Comparison of ENCODE assay signal across 8 cellular contexts in genomic region chr21:44172741-44173140, GRCh38. TPM values are rescaled to one million over a fixed set of nuclear protein-coding genes. Genes with fewer than 3 reads are reported as not detected.
DNase-seq lines count a peak whose midpoint lies in the region; ATAC-seq, FAIRE-seq and TF ChIP-seq lines count a peak whose summit lies in the region.
"Not testable (repeated sequence)": the region's sequence is repeated elsewhere in the genome, so short reads cannot be mapped to it uniquely, and the experiment has no call there.

No MANE protein-coding gene starts in this region.

- not testable (repeated sequence) for TF ChIP-seq CTCF in CD4-positive, alpha-beta T cell (IDR thresholded peaks at IDR 0.05); RWPE2 (IDR thresholded peaks at IDR 0.05; ENCODE audit: poor library complexity, severe bottlenecking); HepG2 (CRISPR knock-in tag; IDR thresholded peaks at IDR 0.05)

- POLR2A ChIA-PET in CD4-positive, alpha-beta T cell (lab: Charles Lee); HepG2 (lab: Yijun Ruan, JAX); naive thymus-derived CD8-positive, alpha-beta T cell (lab: Charles Lee): not testable (repeated sequence)

- not testable (repeated sequence) for H3K9me3 Mint-ChIP-seq in CD4-positive, alpha-beta T cell; activated T-helper 17 cell treated with anti-CD3 and anti-CD28 coated beads, Interleukin-2, amount 50 U/mL, for 72 hours; naive thymus-derived CD8-positive, alpha-beta T cell; stimulated activated naive CD8-positive, alpha-beta T cell treated with anti-CD3 and anti-CD28 coated beads, Interleukin-15, amount 100 ng/mL, for 72 hours

- not testable (repeated sequence) for H3K4me3 ChIP-seq in RWPE2 (ENCODE audit: severe bottlenecking); HepG2 (replicated peaks in 1 of 3; ENCODE audit: insufficient read depth in 1 of 3, low read depth in 2 of 3, low read length in 3 of 3)

- not testable (repeated sequence) for H3K4me2 ChIP-seq in HepG2 (ENCODE audit: low read depth, low read length)

- H3K36me3 ChIP-seq in RWPE2 (ENCODE audit: low read depth); HepG2 (replicated peaks in 1 of 2; ENCODE audit: control insufficient read depth in 1 of 2, insufficient read depth in 2 of 2, low read length in 2 of 2): not testable (repeated sequence)

- H3K79me2 ChIP-seq in HepG2 (ENCODE audit: insufficient read depth, low read length), result not testable (repeated sequence)

- BruUV-seq in HepG2 (replicated peaks; lab: Mats Ljungman, UMichigan), result not testable (repeated sequence)

- not testable (repeated sequence) for H4K20me1 ChIP-seq in HepG2 (ENCODE audit: insufficient read depth, low read length)

- CTCF ChIA-PET in CD4-positive, alpha-beta T cell (lab: Charles Lee); HepG2 (lab: Yijun Ruan, JAX; ENCODE audit: low intra/inter-chr PET ratio, low total read pairs): not testable (repeated sequence)

- not testable (repeated sequence) for TF ChIP-seq EP300 in HepG2 (IDR thresholded peaks at IDR 0.05; ENCODE audit: low read depth in 2 of 2, low read length in 2 of 2); HepG2 (CRISPR knock-in tag; IDR thresholded peaks at IDR 0.05; ENCODE audit: borderline replicate concordance)

- not testable (repeated sequence) for H3K27ac Mint-ChIP-seq in CD4-positive, alpha-beta T cell; activated T-helper 17 cell treated with anti-CD3 and anti-CD28 coated beads, Interleukin-2, amount 50 U/mL, for 72 hours; naive thymus-derived CD8-positive, alpha-beta T cell; stimulated activated naive CD8-positive, alpha-beta T cell treated with anti-CD3 and anti-CD28 coated beads, Interleukin-15, amount 100 ng/mL, for 72 hours

- not testable (repeated sequence) for FAIRE-seq in HepG2 (lab: Jason Lieb, UNC)

- H3K9ac ChIP-seq in HepG2 (ENCODE audit: insufficient read depth, low read depth, low read length), result not testable (repeated sequence)

- not testable (repeated sequence) for H3K4me1 Mint-ChIP-seq in CD4-positive, alpha-beta T cell (ENCODE audit: low read depth); activated T-helper 17 cell treated with anti-CD3 and anti-CD28 coated beads, Interleukin-2, amount 50 U/mL, for 72 hours; naive thymus-derived CD8-positive, alpha-beta T cell; stimulated activated naive CD8-positive, alpha-beta T cell treated with anti-CD3 and anti-CD28 coated beads, Interleukin-15, amount 100 ng/mL, for 72 hours

- H3K27me3 Mint-ChIP-seq in CD4-positive, alpha-beta T cell; activated T-helper 17 cell treated with anti-CD3 and anti-CD28 coated beads, Interleukin-2, amount 50 U/mL, for 72 hours; naive thymus-derived CD8-positive, alpha-beta T cell; stimulated activated naive CD8-positive, alpha-beta T cell treated with anti-CD3 and anti-CD28 coated beads, Interleukin-15, amount 100 ng/mL, for 72 hours: not testable (repeated sequence)

- WGBS in HepG2 (ENCODE audit: low lambda C conversion rate), result no CpG with 5 or more reads among the region's 19 CpGs

- H3K36me3 Mint-ChIP-seq in CD4-positive, alpha-beta T cell (ENCODE audit: low read depth); activated T-helper 17 cell treated with anti-CD3 and anti-CD28 coated beads, Interleukin-2, amount 50 U/mL, for 72 hours (ENCODE audit: low read depth); naive thymus-derived CD8-positive, alpha-beta T cell: not testable (repeated sequence)

- in situ Hi-C loops in HepG2 (cut with HindIII; ENCODE audit: extremely low pct_ligation_motif_present, low pct_unique_long_range_greater_than_20kb), result not testable (repeated sequence)

- not testable (repeated sequence) for H3K4me1 ChIP-seq in RWPE2 (ENCODE audit: insufficient read depth, poor library complexity, severe bottlenecking); HepG2 (ENCODE audit: insufficient read depth, low read length)

- H3K9me3 ChIP-seq in CD4-positive, alpha-beta T cell (ENCODE audit: control insufficient read depth, low read length); RWPE2 (ENCODE audit: severe bottlenecking); HepG2 (ENCODE audit: low read length): not testable (repeated sequence)

- not testable (repeated sequence) for H2AFZ ChIP-seq in HepG2 (ENCODE audit: low read length)

- not testable (repeated sequence) for H3K4me3 Mint-ChIP-seq in CD4-positive, alpha-beta T cell; activated T-helper 17 cell treated with anti-CD3 and anti-CD28 coated beads, Interleukin-2, amount 50 U/mL, for 72 hours; naive thymus-derived CD8-positive, alpha-beta T cell; stimulated activated naive CD8-positive, alpha-beta T cell treated with anti-CD3 and anti-CD28 coated beads, Interleukin-15, amount 100 ng/mL, for 72 hours

- peak; percentile 74 for ATAC-seq in CD4-positive, alpha-beta T cell (ENCODE audit: poor library complexity)
- ATAC-seq in RWPE2 (ENCODE audit: low read depth) (peak; percentile 67), esophagus mucosa (peak; percentile 40), left cardiac atrium (peak; percentile 56 to 74), HepG2 (peak; percentile 31)
- ATAC-seq in activated T-helper 17 cell treated with anti-CD3 and anti-CD28 coated beads, Interleukin-2, amount 50 U/mL, for 72 hours (replicated peaks), result peak; percentile 69
- peak; percentile 59 to 64 for ATAC-seq in naive thymus-derived CD8-positive, alpha-beta T cell
- peak; percentile 63 for ATAC-seq in stimulated activated naive CD8-positive, alpha-beta T cell treated with anti-CD3 and anti-CD28 coated beads, Interleukin-15, amount 100 ng/mL, for 72 hours

- not testable (repeated sequence) for H3K27ac ChIP-seq in CD4-positive, alpha-beta T cell (ENCODE audit: low read depth, low read length); RWPE2 (ENCODE audit: poor library complexity, severe bottlenecking); HepG2 (ENCODE audit: extremely low read length, insufficient read depth, low read length)

- not testable (repeated sequence) for TF ChIP-seq RAD21 in HepG2 (CRISPR knock-in tag; IDR thresholded peaks at IDR 0.05)

- not testable (repeated sequence) for H3K27me3 ChIP-seq in CD4-positive, alpha-beta T cell (ENCODE audit: control insufficient read depth, insufficient read depth, low read length); RWPE2 (ENCODE audit: insufficient read depth, poor library complexity, severe bottlenecking); HepG2 (ENCODE audit: control insufficient read depth in 1 of 2, insufficient read depth in 2 of 2, low read length in 2 of 2)

- DNase-seq in CD4-positive, alpha-beta T cell; RWPE2 (ENCODE audit: low spot score); left cardiac atrium; HepG2 (ENCODE audit: low spot score); naive thymus-derived CD8-positive, alpha-beta T cell; stimulated activated naive CD8-positive, alpha-beta T cell treated with anti-CD3 and anti-CD28 coated beads, Interleukin-15, amount 100 ng/mL, for 72 hours: not testable (repeated sequence)

- not testable (repeated sequence) for TF ChIP-seq POLR2A in HepG2 (IDR thresholded peaks at IDR 0.05; ENCODE audit: insufficient read depth in 1 of 2, low read depth in 2 of 2, low read length in 2 of 2)

- intact Hi-C loops in CD4-positive, alpha-beta T cell (cut with DNase I, micrococcal nuclease); left cardiac atrium (cut with DNase I); HepG2 (cut with micrococcal nuclease; ENCODE audit: unreplicated experiment): not testable (repeated sequence)

RNA-seq across cellular contexts. Expression of gene GATD3, which starts 39.3 kb away (rescaled TPM):
- 10 to 100 TPM; 21.9 to 23.0 TPM for total RNA-seq in CD4-positive, alpha-beta T cell
- 10 to 100 TPM; 65.6 to 77.0 TPM for total RNA-seq in activated T-helper 17 cell treated with anti-CD3 and anti-CD28 coated beads, Interleukin-2, amount 50 U/mL, for 72 hours
- 3.3 TPM for total RNA-seq in esophagus mucosa
- 10 to 100 TPM in 1 of 2 donors, 1 to 10 TPM in 1; 8.9 to 75.9 TPM for total RNA-seq in left cardiac atrium
- total RNA-seq in HepG2 (2016; rRNA removed; fragmentation: Illumina TruSeq; extraction: Trizol), result 25.7 and 38.9 TPM in 2 replicates
- 7.6 and 8.8 TPM in 2 replicates for total RNA-seq in HepG2 (2016; cell fraction: cytosol; rRNA removed; fragmentation: Illumina TruSeq; extraction: Trizol; ENCODE audit: low read depth)
- 30.3 and 32.1 TPM in 2 replicates for total RNA-seq in HepG2 (2016; cell fraction: insoluble cytoplasmic fraction; rRNA removed; fragmentation: Illumina TruSeq; extraction: Trizol)
- total RNA-seq in HepG2 (2016; cell fraction: membrane; rRNA removed; fragmentation: Illumina TruSeq; extraction: Trizol), result 11.3 and 13.7 TPM in 2 replicates
- 17.4 and 20.1 TPM in 2 replicates for total RNA-seq in HepG2 (2016; cell fraction: nucleus; rRNA removed; fragmentation: Illumina TruSeq; extraction: Trizol)
- polyA plus RNA-seq in HepG2 (2011; rRNA removed), result 24.2 and 31.8 TPM in 2 replicates
- polyA plus RNA-seq in HepG2 (2011; cell fraction: cytosol; rRNA removed), result 28.0 and 35.4 TPM in 2 replicates
- polyA plus RNA-seq in HepG2 (2011; cell fraction: nucleus; rRNA removed), result 115 and 120 TPM in 2 replicates
- 19.3 and 24.3 TPM in 2 replicates for polyA plus RNA-seq in HepG2 (2012)
- polyA plus RNA-seq in HepG2 (2016; cell fraction: cytosol; fragmentation: Illumina TruSeq; extraction: Trizol; ENCODE audit: low read depth), result 8.7 TPM in 2 replicates
- 41.9 and 46.2 TPM in 2 replicates for polyA plus RNA-seq in HepG2 (2016; cell fraction: insoluble cytoplasmic fraction; fragmentation: Illumina TruSeq; extraction: Trizol; ENCODE audit: low read depth)
- polyA plus RNA-seq in HepG2 (2016; cell fraction: membrane; fragmentation: Illumina TruSeq; extraction: Trizol; ENCODE audit: low read depth), result 12.9 and 13.2 TPM in 2 replicates
- 48.1 and 49.2 TPM in 2 replicates for polyA plus RNA-seq in HepG2 (2016; cell fraction: nucleus; fragmentation: Illumina TruSeq; extraction: Trizol; ENCODE audit: insufficient read depth, low read depth)
- 19.6 and 28.8 TPM in 2 replicates for polyA minus RNA-seq in HepG2 (2011; rRNA and poly(A)+ RNA removed; ENCODE audit: low replicate concordance)
- polyA minus RNA-seq in HepG2 (2011; cell fraction: cytosol; rRNA and poly(A)+ RNA removed), result 11.9 and 18.7 TPM in 2 replicates
- polyA minus RNA-seq in HepG2 (2011; cell fraction: nucleus; rRNA and poly(A)+ RNA removed), result 29.5 and 31.3 TPM in 2 replicates
- 10 to 100 TPM; 15.2 to 18.9 TPM for total RNA-seq in naive thymus-derived CD8-positive, alpha-beta T cell
- polyA plus RNA-seq in naive thymus-derived CD8-positive, alpha-beta T cell, result 10 to 100 TPM; 44.3 to 51.8 (median 51.5) TPM
